22 cellular contexts compared by ENCODE assay signal in genomic region chr20:46546293-46546692, GRCh38. TPM values are rescaled to one million over a fixed set of nuclear protein-coding genes. Genes with fewer than 3 reads are reported as not detected.
"Had no signal": no experiment of that assay in that cellular context is flagged by ENCODE, and none has a peak within 500 bp of the region (broad histone marks: within the 10 kb centered on the region; RNA-seq: fewer than 3 reads in every experiment).

No MANE protein-coding gene starts in this region.

- H3K9me3 Mint-ChIP-seq: activated naive CD8-positive, alpha-beta T cell treated with anti-CD3 and anti-CD28 coated beads for 36 hours; activated T-cell treated with anti-CD3 and anti-CD28 coated beads, Interleukin-2, amount 50 U/mL, for 72 hours; brain; nephron; stimulated activated naive B cell treated with anti-CD40 and anti-IgM and Interleukin-4, amounts not matched to agents 10 μg/mL and 1 μg/mL and 100 μg/mL, for 72 hours had no signal

- H3K27ac ChIP-seq: colonic mucosa, esophagus squamous epithelium had no signal

- H3K4me1 Mint-ChIP-seq: brain, nephron had no signal

- H3K27me3 ChIP-seq: colonic mucosa had no signal

- H3K36me3 ChIP-seq: colonic mucosa, esophagus squamous epithelium had no signal

- H3K27ac Mint-ChIP-seq: activated T-cell treated with anti-CD3 and anti-CD28 coated beads, Interleukin-2, amount 50 U/mL, for 72 hours; brain; nephron; stimulated activated naive B cell treated with anti-CD40 and anti-IgM and Interleukin-4, amounts not matched to agents 10 μg/mL and 1 μg/mL and 100 μg/mL, for 72 hours had no signal

- H3K9me3 ChIP-seq: colonic mucosa, esophagus squamous epithelium had no signal

- H3K36me3 Mint-ChIP-seq: brain; stimulated activated naive B cell treated with anti-CD40 and anti-IgM and Interleukin-4, amounts not matched to agents 10 μg/mL and 1 μg/mL and 100 μg/mL, for 72 hours had no signal

- H3K4me3 Mint-ChIP-seq: activated naive CD8-positive, alpha-beta T cell treated with anti-CD3 and anti-CD28 coated beads for 36 hours; brain; nephron; stimulated activated naive B cell treated with anti-CD40 and anti-IgM and Interleukin-4, amounts not matched to agents 10 μg/mL and 1 μg/mL and 100 μg/mL, for 72 hours had no signal

- ATAC-seq: stimulated activated naive B cell treated with anti-CD40 and anti-IgM and Interleukin-4, amounts not matched to agents 10 μg/mL and 1 μg/mL and 100 μg/mL, for 72 hours had no signal

- H3K4me3 ChIP-seq: colonic mucosa, esophagus squamous epithelium had no signal

- DNase-seq: activated CD4-positive, alpha-beta T cell treated with anti-CD3 and anti-CD28 coated beads for 4 hours; activated CD8-positive, alpha-beta memory T cell treated with anti-CD3 and anti-CD28 coated beads, Interleukin-2, amount 50 U/mL, for 4 hours; activated CD8-positive, alpha-beta T cell treated with anti-CD3 and anti-CD28 coated beads, Interleukin-2, amount 10 ng/mL, durations not matched to agents 7 days and 5 days; activated naive CD8-positive, alpha-beta T cell treated with anti-CD3 and anti-CD28 coated beads for 36 hours; amygdala; central memory CD4-positive, alpha-beta T cell; colonic mucosa; esophagus squamous epithelium; occipital lobe; stimulated activated CD4-positive, alpha-beta T cell treated with anti-CD3 and anti-CD28 coated beads, Interleukin-2, amount 100 ng/mL, for 48 hours; stimulated activated naive B cell treated with anti-CD40 and anti-IgM and Interleukin-4, amounts not matched to agents 10 μg/mL and 1 μg/mL and 100 μg/mL, for 72 hours; substantia nigra; trophoblast cell had no signal

- H3K4me1 ChIP-seq: colonic mucosa, esophagus squamous epithelium had no signal

RNA-seq across cellular contexts. Expression of gene OCSTAMP, which starts 4.2 kb away (rescaled TPM):
- total RNA-seq: activated CD8-positive, alpha-beta T cell treated with anti-CD3 and anti-CD28 coated beads, Interleukin-2, amount 10 ng/mL, durations not matched to agents 7 days and 5 days; activated naive CD8-positive, alpha-beta T cell treated with anti-CD3 and anti-CD28 coated beads for 36 hours; colonic mucosa; endothelial cell of umbilical vein; esophagus squamous epithelium; fibroblast of villous mesenchyme; lower leg skin; mesenteric fat pad; occipital lobe; posterior vena cava; skeletal muscle tissue had no signal
- polyA plus RNA-seq: endothelial cell of umbilical vein had no signal
